8 cellular contexts compared by ENCODE assay signal in genomic region chr6:159929819-159930218, GRCh38. TPM values are rescaled to one million over a fixed set of nuclear protein-coding genes. Genes with fewer than 3 reads are reported as not detected.
DNase-seq lines count a peak whose midpoint lies in the region; ATAC-seq and TF ChIP-seq lines count a peak whose summit lies in the region.

No MANE protein-coding gene starts in this region.

- no peaks in the 10 kb centered on the region for H3K79me2 ChIP-seq in OCI-LY3 (ENCODE audit: low read length)

- peak overlapping the region; percentile 74 for H3K4me2 ChIP-seq in OCI-LY3 (ENCODE audit: low read length)

- POLR2A ChIA-PET in HEK293T (lab: Yijun Ruan, JAX) (no interaction called here), RWPE1 (lab: Yijun Ruan, JAX; ENCODE audit: low non-redundant PET) (no interaction called here)

- no peaks in the 10 kb centered on the region for H3K9me3 Mint-ChIP-seq in chondrocyte (ENCODE audit: low read depth)

- peaks cover 37% of the 10 kb centered on the region for H3K4me1 ChIP-seq in OCI-LY3 (ENCODE audit: low read length)

- no peaks in the 10 kb centered on the region for H3K9me3 ChIP-seq in OCI-LY3 (ENCODE audit: insufficient read depth, low read length)

- H3K4me3 ChIP-seq in OCI-LY3 (ENCODE audit: low read length) (peak overlapping the region; percentile 14), dorsolateral prefrontal cortex (no peak overlapping the region)

- H3K27me3 Mint-ChIP-seq in chondrocyte (ENCODE audit: low read depth), result no peaks in the 10 kb centered on the region

- H3K27me3 ChIP-seq in OCI-LY3 (ENCODE audit: low read depth, low read length), result no peaks in the 10 kb centered on the region
- no peaks in the 10 kb centered on the region for H3K27me3 ChIP-seq in dorsolateral prefrontal cortex

- ATAC-seq in GM18505 (IDR thresholded peaks at IDR 0.05; ENCODE audit: unreplicated experiment) (peak; percentile 28), GM19328 (IDR thresholded peaks at IDR 0.05; ENCODE audit: unreplicated experiment) (no peak)

- no peak for TF ChIP-seq POLR2A in GM18505 (IDR thresholded peaks at IDR 0.05; ENCODE audit: borderline replicate concordance, extremely low read depth, insufficient read depth, insufficient read length)

- intact Hi-C loops in dorsolateral prefrontal cortex (cut with DNase I), result loop anchor here in 1 of 2 donors (5.0 to 10.0 kb wide), 2 partner anchors 53 to 525 kb away; no protein-coding TSS in a partner anchor

- peak overlapping the region; percentile 56 for H2AFZ ChIP-seq in OCI-LY3 (ENCODE audit: low read depth, low read length)

- DNase-seq in HEK293T (ENCODE audit: extremely low spot score) (no peak), chondrocyte (ENCODE audit: low spot score) (no peak), RWPE1 (ENCODE audit: low spot score) (no peak), dorsolateral prefrontal cortex (no peak)
- peak; percentile 42 to 47 for DNase-seq in stimulated activated CD4-positive, alpha-beta T cell treated with anti-CD3 and anti-CD28 coated beads, Interleukin-2, amount 100 ng/mL, for 48 hours

- H3K4me1 Mint-ChIP-seq in chondrocyte (ENCODE audit: low read depth), result peaks cover 39% of the 10 kb centered on the region

- H3K27ac Mint-ChIP-seq in chondrocyte (ENCODE audit: unreplicated experiment), result peak overlapping the region; percentile 57

- H3K36me3 Mint-ChIP-seq in chondrocyte (ENCODE audit: low read depth), result no peaks in the 10 kb centered on the region

- H3K27ac ChIP-seq in OCI-LY3 (ENCODE audit: low read length) (peak overlapping the region; percentile 77), RWPE1 (no peak overlapping the region), dorsolateral prefrontal cortex (no peak overlapping the region)

- TF ChIP-seq CTCF in OCI-LY3 (IDR thresholded peaks at IDR 0.05; ENCODE audit: low read depth, low read length) (no peak), chondrocyte (IDR thresholded peaks at IDR 0.05) (no peak), RWPE1 (conservative IDR thresholded peaks at IDR 0.05; ENCODE audit: low read depth) (no peak), dorsolateral prefrontal cortex (IDR thresholded peaks at IDR 0.05 in 54 of 56, conservative IDR thresholded peaks at IDR 0.05 in 2 of 56; ENCODE audit: low read depth in 1 of 56, partially characterized antibody in 56 of 56) (no peak)

- CTCF ChIA-PET in HEK293T (lab: Yijun Ruan, JAX) (no interaction called here), RWPE1 (lab: Yijun Ruan, JAX) (interaction anchor here (0.6 kb wide), 1 partner anchor 22 kb away, joined by 4 read pairs; no protein-coding TSS in a partner anchor)

- no peaks in the 10 kb centered on the region for H3K36me3 ChIP-seq in OCI-LY3 (replicated peaks; ENCODE audit: low read depth, low read length)

- peak overlapping the region; percentile 18; the same call in 1 of the 2 replicates for H3K9ac ChIP-seq in OCI-LY3 (ENCODE audit: low read length)

- H3K4me3 Mint-ChIP-seq in chondrocyte (ENCODE audit: unreplicated experiment), result no peak overlapping the region

- no peaks in the 10 kb centered on the region for H4K20me1 ChIP-seq in OCI-LY3 (ENCODE audit: insufficient read depth, low read length)

TF ChIP-seq in HEK293T, 16 proteins besides CTCF, POLR2A, EP300 and RAD21:
- TF ChIP-seq FOXM1 (IDR thresholded peaks at IDR 0.05; ENCODE audit: borderline replicate concordance) (no peak), LEF1 (IDR thresholded peaks at IDR 0.05; ENCODE audit: borderline replicate concordance) (no peak), ELF4 (IDR thresholded peaks at IDR 0.05) (no peak), L3MBTL2 (conservative IDR thresholded peaks at IDR 0.05) (peak; percentile 49), FOXA1 (IDR thresholded peaks at IDR 0.05) (no peak), ZNF384 (IDR thresholded peaks at IDR 0.05) (no peak), NFRKB (IDR thresholded peaks at IDR 0.05) (no peak)

RNA-seq across cellular contexts. Expression of gene MAS1, which starts 39.0 kb away (rescaled TPM):
- total RNA-seq in chondrocyte (not detected in 3 replicates), dorsolateral prefrontal cortex (10 to 100 TPM in 6 of 120 experiments, 1 to 10 TPM in 114; 1.5 to 11.9 (median 6.5) TPM)

RNA-seq across cellular contexts. Expression of gene IGF2R, which starts 39.1 kb away (rescaled TPM):
- total RNA-seq in chondrocyte, result 205 to 247 TPM (median 242 TPM) in 3 replicates
- 10 to 100 TPM; 28.4 to 54.8 (median 42.0) TPM for total RNA-seq in dorsolateral prefrontal cortex

Comparison
In these comparisons a context has a peak if more than half of its experiments do, and no peak if none do; other contexts are left out.
1. DNase-seq: peak in stimulated activated CD4-positive, alpha-beta T cell treated with anti-CD3 and anti-CD28 coated beads, Interleukin-2, amount 100 ng/mL, for 48 hours (2 of 2); none in HEK293T (single experiment), chondrocyte (single experiment), RWPE1 (single experiment) and dorsolateral prefrontal cortex (0 of 10).